28 cellular contexts compared by ENCODE assay signal in genomic region chr5:147057051-147057450, GRCh38.
"Had no signal": no experiment of that assay in that cellular context is flagged by ENCODE, and none has a peak within 500 bp of the region (broad histone marks: within the 10 kb centered on the region; RNA-seq: fewer than 3 reads in every experiment).

No MANE protein-coding gene starts in this region.

- H3K4me1 Mint-ChIP-seq: activated B cell treated with CpG ODN at 0.5 μM for 24 hours; activated CD4-positive, alpha-beta T cell treated with anti-CD3 and anti-CD28 coated beads, Interleukin-2, amount 10 ng/mL, durations not matched to agents 24 days and 14 days; activated CD8-positive, alpha-beta memory T cell treated with anti-CD3 and anti-CD28 coated beads, Interleukin-2, amount 10 ng/mL, durations not matched to agents 7 days and 5 days; activated naive CD4-positive, alpha-beta T cell treated with anti-CD3 and anti-CD28 coated beads, Interleukin-2, amount 10 ng/mL, durations not matched to agents 7 days and 5 days; activated naive CD8-positive, alpha-beta T cell treated with anti-CD3 and anti-CD28 coated beads, Interleukin-2, amount 10 ng/mL, durations not matched to agents 7 days and 5 days; central memory CD8-positive, alpha-beta T cell; T-helper 17 cell had no signal

- H3K79me2 ChIP-seq: hepatocyte had no signal

- H3K27ac ChIP-seq: brain microvascular endothelial cell, epithelial cell of prostate, esophagus squamous epithelium, gastroesophageal sphincter, heart right ventricle, hepatocyte, WERI-Rb-1 had no signal

- H3K4me1 ChIP-seq: esophagus squamous epithelium, gastroesophageal sphincter, heart right ventricle had no signal

- DNase-seq: activated B cell treated with CpG ODN at 0.5 μM for 24 hours; activated CD4-positive, alpha-beta memory T cell treated with anti-CD3 and anti-CD28 coated beads for 36 hours; activated CD4-positive, alpha-beta T cell treated with anti-CD3 and anti-CD28 coated beads, Interleukin-2, amount 10 ng/mL, durations not matched to agents 24 days and 14 days; activated CD8-positive, alpha-beta memory T cell treated with anti-CD3 and anti-CD28 coated beads, Interleukin-2, amount 10 ng/mL, durations not matched to agents 7 days and 5 days; activated CD8-positive, alpha-beta memory T cell treated with anti-CD3 and anti-CD28 coated beads, Interleukin-2, amount 50 U/mL, for 4 hours; activated CD8-positive, alpha-beta T cell treated with anti-CD3 and anti-CD28 coated beads, Interleukin-2, amount 10 ng/mL, durations not matched to agents 7 days and 5 days; activated gamma-delta T cell; activated naive CD4-positive, alpha-beta T cell; activated naive CD4-positive, alpha-beta T cell treated with anti-CD3 and anti-CD28 coated beads, Interleukin-2, amount 10 ng/mL, durations not matched to agents 7 days and 5 days; activated naive CD8-positive, alpha-beta T cell treated with anti-CD3 and anti-CD28 coated beads, Interleukin-2, amount 10 ng/mL, durations not matched to agents 7 days and 5 days; activated T-cell treated with anti-CD3 and anti-CD28 coated beads, Interleukin-2, amount 50 U/mL, for 1 hour; activated T-cell treated with anti-CD3 and anti-CD28 coated beads, Interleukin-2, amount 50 U/mL, for 48 hours; brain microvascular endothelial cell; cortex of kidney; dermis blood vessel endothelial cell; effector CD8-positive, alpha-beta T cell; esophagus squamous epithelium; heart right ventricle; T-helper 17 cell; T1000; WERI-Rb-1 had no signal

- H3K4me3 Mint-ChIP-seq: activated B cell treated with CpG ODN at 0.5 μM for 24 hours; activated CD4-positive, alpha-beta memory T cell treated with anti-CD3 and anti-CD28 coated beads for 36 hours; activated CD4-positive, alpha-beta T cell treated with anti-CD3 and anti-CD28 coated beads, Interleukin-2, amount 10 ng/mL, durations not matched to agents 24 days and 14 days; activated CD8-positive, alpha-beta memory T cell treated with anti-CD3 and anti-CD28 coated beads, Interleukin-2, amount 10 ng/mL, durations not matched to agents 7 days and 5 days; activated CD8-positive, alpha-beta T cell treated with anti-CD3 and anti-CD28 coated beads, Interleukin-2, amount 10 ng/mL, durations not matched to agents 7 days and 5 days; activated naive CD4-positive, alpha-beta T cell treated with anti-CD3 and anti-CD28 coated beads, Interleukin-2, amount 10 ng/mL, durations not matched to agents 7 days and 5 days; activated naive CD8-positive, alpha-beta T cell treated with anti-CD3 and anti-CD28 coated beads, Interleukin-2, amount 10 ng/mL, durations not matched to agents 7 days and 5 days; activated T-helper 1 cell treated with anti-CD3 and anti-CD28 coated beads, Interleukin-12 subunit alpha, Interleukin-12 subunit beta, Interleukin-2, Interleukin-4 antibody, amounts not matched to agents 30 ng/mL and 10 ng/mL and 1 ng/mL, durations not matched to agents 14 hours and 24 hours and 36 hours; central memory CD8-positive, alpha-beta T cell; T-helper 17 cell; T-helper 2 cell treated with Interferon-gamma antibody and Interleukin-4, amounts not matched to agents 5 μg/mL and 100 μg/mL, for 36 hours had no signal

- H3K36me3 Mint-ChIP-seq: activated CD4-positive, alpha-beta memory T cell treated with anti-CD3 and anti-CD28 coated beads for 36 hours; activated CD8-positive, alpha-beta memory T cell treated with anti-CD3 and anti-CD28 coated beads, Interleukin-2, amount 10 ng/mL, durations not matched to agents 7 days and 5 days; activated naive CD4-positive, alpha-beta T cell treated with anti-CD3 and anti-CD28 coated beads, Interleukin-2, amount 10 ng/mL, durations not matched to agents 7 days and 5 days; activated naive CD4-positive, alpha-beta T cell treated with anti-CD3 and anti-CD28 coated beads, Interleukin-2, amount 50 U/mL, for 72 hours; activated naive CD8-positive, alpha-beta T cell treated with anti-CD3 and anti-CD28 coated beads, Interleukin-2, amount 10 ng/mL, durations not matched to agents 7 days and 5 days had no signal

- H3K27me3 ChIP-seq: brain microvascular endothelial cell had no signal

- H3K27me3 Mint-ChIP-seq: activated B cell treated with CpG ODN at 0.5 μM for 24 hours; activated CD4-positive, alpha-beta memory T cell treated with anti-CD3 and anti-CD28 coated beads for 36 hours; activated naive CD4-positive, alpha-beta T cell treated with anti-CD3 and anti-CD28 coated beads, Interleukin-2, amount 10 ng/mL, durations not matched to agents 7 days and 5 days had no signal

- H3K27ac Mint-ChIP-seq: activated B cell treated with CpG ODN at 0.5 μM for 24 hours; activated CD4-positive, alpha-beta memory T cell treated with anti-CD3 and anti-CD28 coated beads for 36 hours; activated CD4-positive, alpha-beta T cell treated with anti-CD3 and anti-CD28 coated beads, Interleukin-2, amount 10 ng/mL, durations not matched to agents 24 days and 14 days; activated CD8-positive, alpha-beta memory T cell treated with anti-CD3 and anti-CD28 coated beads, Interleukin-2, amount 10 ng/mL, durations not matched to agents 7 days and 5 days; activated CD8-positive, alpha-beta T cell treated with anti-CD3 and anti-CD28 coated beads, Interleukin-2, amount 10 ng/mL, durations not matched to agents 7 days and 5 days; activated naive CD4-positive, alpha-beta T cell treated with anti-CD3 and anti-CD28 coated beads, Interleukin-2, amount 10 ng/mL, durations not matched to agents 7 days and 5 days; activated naive CD4-positive, alpha-beta T cell treated with anti-CD3 and anti-CD28 coated beads, Interleukin-2, amount 50 U/mL, for 72 hours; activated naive CD8-positive, alpha-beta T cell treated with anti-CD3 and anti-CD28 coated beads, Interleukin-2, amount 10 ng/mL, durations not matched to agents 7 days and 5 days; activated T-helper 1 cell treated with anti-CD3 and anti-CD28 coated beads, Interleukin-12 subunit alpha, Interleukin-12 subunit beta, Interleukin-2, Interleukin-4 antibody, amounts not matched to agents 30 ng/mL and 10 ng/mL and 1 ng/mL, durations not matched to agents 14 hours and 24 hours and 36 hours; T-helper 17 cell; T-helper 2 cell treated with Interferon-gamma antibody and Interleukin-4, amounts not matched to agents 5 μg/mL and 100 μg/mL, for 36 hours had no signal

- H3K4me2 ChIP-seq: hepatocyte had no signal

- H3K36me3 ChIP-seq: brain microvascular endothelial cell, esophagus squamous epithelium, gastroesophageal sphincter, heart right ventricle, WERI-Rb-1 had no signal

- H3K4me3 ChIP-seq: esophagus squamous epithelium, gastroesophageal sphincter, heart right ventricle, hepatocyte had no signal

- H3K9me3 Mint-ChIP-seq: activated B cell treated with CpG ODN at 0.5 μM for 24 hours; activated CD4-positive, alpha-beta memory T cell treated with anti-CD3 and anti-CD28 coated beads for 36 hours; activated CD4-positive, alpha-beta T cell treated with anti-CD3 and anti-CD28 coated beads, Interleukin-2, amount 10 ng/mL, durations not matched to agents 24 days and 14 days; activated naive CD4-positive, alpha-beta T cell treated with anti-CD3 and anti-CD28 coated beads, Interleukin-2, amount 10 ng/mL, durations not matched to agents 7 days and 5 days; activated naive CD4-positive, alpha-beta T cell treated with anti-CD3 and anti-CD28 coated beads, Interleukin-2, amount 50 U/mL, for 72 hours; activated naive CD8-positive, alpha-beta T cell treated with anti-CD3 and anti-CD28 coated beads, Interleukin-2, amount 10 ng/mL, durations not matched to agents 7 days and 5 days; activated T-helper 1 cell treated with anti-CD3 and anti-CD28 coated beads, Interleukin-12 subunit alpha, Interleukin-12 subunit beta, Interleukin-2, Interleukin-4 antibody, amounts not matched to agents 30 ng/mL and 10 ng/mL and 1 ng/mL, durations not matched to agents 14 hours and 24 hours and 36 hours; central memory CD8-positive, alpha-beta T cell; T-helper 2 cell treated with Interferon-gamma antibody and Interleukin-4, amounts not matched to agents 5 μg/mL and 100 μg/mL, for 36 hours had no signal
